ENCODE assay signal across 27 cellular contexts in the genomic region with DNA sequence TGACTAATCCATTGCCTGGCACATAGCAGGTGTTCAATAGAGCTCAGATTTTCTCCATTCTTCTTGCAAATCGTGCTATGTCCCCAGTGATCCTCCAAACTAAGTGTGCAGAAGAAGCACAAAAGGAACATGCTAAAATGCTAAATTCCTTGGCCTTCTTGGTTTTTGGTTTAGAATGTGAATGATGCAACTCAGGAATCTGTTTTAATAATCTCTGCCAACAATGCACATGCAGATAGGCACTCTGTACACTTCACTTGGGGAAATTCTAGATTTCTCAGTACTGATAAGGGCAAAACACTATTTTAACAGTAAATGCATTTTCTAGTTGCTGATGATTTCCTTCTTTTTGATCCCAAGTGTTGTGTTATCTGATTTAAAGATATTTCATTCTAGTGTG. TPM values are rescaled to one million over a fixed set of nuclear protein-coding genes. Genes with fewer than 3 reads are reported as not detected.
DNase-seq lines count a peak whose midpoint lies in the region; ATAC-seq and TF ChIP-seq lines count a peak whose summit lies in the region.
"Had no signal": no experiment of that assay in that cellular context is flagged by ENCODE, and none has a peak within 500 bp of the region (broad histone marks: within the 10 kb centered on the region; RNA-seq: fewer than 3 reads in every experiment).

No MANE protein-coding gene starts in this region.

- H3K9me3 ChIP-seq in osteoblast (ENCODE audit: low read depth, low read length) = no peaks in the 10 kb centered on the region
- H3K9me3 ChIP-seq in MM.1S (replicated peaks; ENCODE audit: insufficient read depth, low read length) = no peaks in the 10 kb centered on the region
- H3K9me3 ChIP-seq: Caco-2, HAP-1 had no signal

- H3K79me2 ChIP-seq in osteoblast (ENCODE audit: insufficient read depth, low read length) = no peaks in the 10 kb centered on the region
- H3K79me2 ChIP-seq in MM.1S (ENCODE audit: low read length) = no peaks in the 10 kb centered on the region

- H2AFZ ChIP-seq in osteoblast (ENCODE audit: low read length) = no peak overlapping the region
- no peak overlapping the region for H2AFZ ChIP-seq in MM.1S (ENCODE audit: low read length)

- H3K4me2 ChIP-seq in osteoblast (ENCODE audit: insufficient read depth, low read length) (no peak overlapping the region), MM.1S (ENCODE audit: low read depth, low read length) (no peak overlapping the region)
- H3K4me2 ChIP-seq: A549 had no signal

- no peak for TF ChIP-seq CTCF in osteoblast (IDR thresholded peaks at IDR 0.05; ENCODE audit: extremely low read depth, low read depth, low read length)
- TF ChIP-seq CTCF in MM.1S (IDR thresholded peaks at IDR 0.05; ENCODE audit: low read length) = no peak

- H3K4me1 ChIP-seq in osteoblast (ENCODE audit: insufficient read depth, low read length) (peaks cover 6% of the 10 kb centered on the region), MM.1S (ENCODE audit: low read length) (no peaks in the 10 kb centered on the region)
- H3K4me1 ChIP-seq: HAP-1, Peyer's patch had no signal

- no peak overlapping the region for H3K9ac ChIP-seq in MM.1S (ENCODE audit: low read length)

- H3K27ac ChIP-seq in osteoblast (ENCODE audit: low read depth, low read length) = no peak overlapping the region
- H3K27ac ChIP-seq in MM.1S (ENCODE audit: low read length) = no peak overlapping the region
- H3K27ac ChIP-seq: A549, C4-2B, Peyer's patch, SK-N-MC had no signal

- H4K20me1 ChIP-seq in osteoblast (ENCODE audit: insufficient read depth, low read length) (no peaks in the 10 kb centered on the region), MM.1S (ENCODE audit: insufficient read depth, low read length) (no peaks in the 10 kb centered on the region)

- no peak for ATAC-seq in HG03097 (IDR thresholded peaks at IDR 0.05; ENCODE audit: low FRiP score, unreplicated experiment)
- ATAC-seq: A549; CD8-positive, alpha-beta T cell had no signal

- H3K27me3 ChIP-seq in osteoblast (ENCODE audit: insufficient read depth, low read length) (no peaks in the 10 kb centered on the region), MM.1S (replicated peaks; ENCODE audit: insufficient read depth, low read length) (no peaks in the 10 kb centered on the region)
- H3K27me3 ChIP-seq: Peyer's patch had no signal

- no peaks in the 10 kb centered on the region for H3F3A ChIP-seq in MM.1S (ENCODE audit: insufficient read depth, low read length)

- DNase-seq in GM03348 (ENCODE audit: low spot score) = peak; percentile 50
- peak; percentile 16 for DNase-seq in astrocyte of the hippocampus (ENCODE audit: low read depth, low spot score)
- peak; percentile 38 for DNase-seq in fibroblast of gingiva (ENCODE audit: low read depth)
- DNase-seq in osteoblast (ENCODE audit: insufficient read length, low spot score, missing footprints) = peak; percentile 53
- no peak for DNase-seq in MM.1S
- DNase-seq in activated CD4-positive, alpha-beta T cell treated with anti-CD3 and anti-CD28 coated beads, Interleukin-2, amount 50 U/mL, for 4 hours = no peak
- no peak for DNase-seq in SW 1271 (lab: John Stamatoyannopoulos, UW)
- DNase-seq: Caco-2; CD8-positive, alpha-beta T cell; DMS 273 treated with DMSO at 0.1 percent for 48 hours; DMS79; GOT3; HFFc6; NCI-H1092; NCI-H1417 treated with DMSO at 0.1 percent for 48 hours; NCI-H1694 treated with DMSO at 0.1 percent for 48 hours; NCI-H2081; NCI-H2227 treated with DMSO at 0.1 percent for 48 hours; NCI-H526 treated with DMSO at 0.1 percent for 48 hours; OCI-M1; Peyer's patch; SIG-M5 had no signal

- H3K36me3 ChIP-seq in osteoblast (ENCODE audit: insufficient read depth, low read length) (no peaks in the 10 kb centered on the region), MM.1S (replicated peaks; ENCODE audit: insufficient read depth, low read length) (no peaks in the 10 kb centered on the region)
- H3K36me3 ChIP-seq: HAP-1, Peyer's patch had no signal

- H3K9me2 ChIP-seq in MM.1S (replicated peaks; ENCODE audit: insufficient read depth, low read length) = no peaks in the 10 kb centered on the region

- no peak overlapping the region for H3K4me3 ChIP-seq in osteoblast (ENCODE audit: insufficient read depth, low read length)
- no peak overlapping the region for H3K4me3 ChIP-seq in MM.1S (ENCODE audit: low read length)
- H3K4me3 ChIP-seq: A549, HAP-1, Peyer's patch, SK-N-MC had no signal

RNA-seq across cellular contexts. Expression of gene SLC22A1, which starts 35.2 kb away (rescaled TPM):
- 0.72 and 1.2 TPM in 2 replicates for total RNA-seq in osteoblast

Comparison
In these comparisons a context has a peak if more than half of its experiments do, and no peak if none do; other contexts are left out.
1. DNase-seq: peak in GM03348 (single experiment), astrocyte of the hippocampus (single experiment), fibroblast of gingiva (single experiment) and osteoblast (single experiment); none in MM.1S (single experiment), activated CD4-positive, alpha-beta T cell treated with anti-CD3 and anti-CD28 coated beads, Interleukin-2, amount 50 U/mL, for 4 hours (0 of 2) and SW 1271 (0 of 2).